In genomic region chr2:203646961-203647360, GRCh38 we compare ENCODE assay signal across 34 cellular contexts. TPM values are rescaled to one million over a fixed set of nuclear protein-coding genes. Genes with fewer than 3 reads are reported as not detected.
"Had no signal": no experiment of that assay in that cellular context is flagged by ENCODE, and none has a peak within 500 bp of the region (broad histone marks: within the 10 kb centered on the region; RNA-seq: fewer than 3 reads in every experiment).

No MANE protein-coding gene starts in this region.

- H3K9me3 ChIP-seq: adrenal gland, body of pancreas, colonic mucosa, esophagus squamous epithelium, gastroesophageal sphincter had no signal

- DNase-seq: activated B cell treated with CpG ODN at 0.5 μM for 24 hours; activated CD4-positive, alpha-beta memory T cell treated with anti-CD3 and anti-CD28 coated beads for 36 hours; activated CD4-positive, alpha-beta T cell treated with anti-CD3 and anti-CD28 coated beads for 36 hours; activated CD4-positive, alpha-beta T cell treated with anti-CD3 and anti-CD28 coated beads, Interleukin-2, amount 10 ng/mL, durations not matched to agents 24 days and 14 days; activated CD8-positive, alpha-beta memory T cell treated with anti-CD3 and anti-CD28 coated beads, Interleukin-2, amount 10 ng/mL, durations not matched to agents 7 days and 5 days; activated CD8-positive, alpha-beta memory T cell treated with anti-CD3 and anti-CD28 coated beads, Interleukin-2, amount 50 U/mL, for 4 hours; activated CD8-positive, alpha-beta T cell treated with anti-CD3 and anti-CD28 coated beads, Interleukin-2, amount 10 ng/mL, durations not matched to agents 7 days and 5 days; activated effector memory CD4-positive, alpha-beta T cell treated with anti-CD3 and anti-CD28 coated beads, Interleukin-2, amount 50 U/mL, for 16 hours; activated naive CD4-positive, alpha-beta T cell treated with anti-CD3 and anti-CD28 coated beads for 36 hours; activated naive CD8-positive, alpha-beta T cell treated with anti-CD3 and anti-CD28 coated beads for 36 hours; activated naive CD8-positive, alpha-beta T cell treated with anti-CD3 and anti-CD28 coated beads, Interleukin-2, amount 50 U/mL, for 24 hours; activated T-cell treated with anti-CD3 and anti-CD28 coated beads, Interleukin-2, amount 50 U/mL, for 1 hour; activated T-cell treated with anti-CD3 and anti-CD28 coated beads, Interleukin-2, amount 50 U/mL, for 48 hours; adrenal gland; amygdala; body of pancreas; central memory CD4-positive, alpha-beta T cell; cerebellar nuclear complex; colonic mucosa; effector CD8-positive, alpha-beta T cell; esophagus squamous epithelium; foreskin melanocyte; T-helper 2 cell; WERI-Rb-1 had no signal

- H3K4me3 Mint-ChIP-seq: activated B cell treated with CpG ODN at 0.5 μM for 24 hours; activated CD4-positive, alpha-beta memory T cell treated with anti-CD3 and anti-CD28 coated beads for 36 hours; activated CD4-positive, alpha-beta T cell treated with anti-CD3 and anti-CD28 coated beads for 36 hours; activated CD4-positive, alpha-beta T cell treated with anti-CD3 and anti-CD28 coated beads, Interleukin-2, amount 10 ng/mL, durations not matched to agents 24 days and 14 days; activated CD8-positive, alpha-beta memory T cell treated with anti-CD3 and anti-CD28 coated beads, Interleukin-2, amount 10 ng/mL, durations not matched to agents 7 days and 5 days; activated CD8-positive, alpha-beta T cell treated with anti-CD3 and anti-CD28 coated beads, Interleukin-2, amount 10 ng/mL, durations not matched to agents 7 days and 5 days; activated naive CD4-positive, alpha-beta T cell treated with anti-CD3 and anti-CD28 coated beads for 36 hours; activated naive CD4-positive, alpha-beta T cell treated with anti-CD3 and anti-CD28 coated beads, Interleukin-2, amount 50 U/mL, for 24 hours; activated naive CD8-positive, alpha-beta T cell treated with anti-CD3 and anti-CD28 coated beads for 36 hours; activated naive CD8-positive, alpha-beta T cell treated with anti-CD3 and anti-CD28 coated beads, Interleukin-2, amount 50 U/mL, for 24 hours; activated T-helper 1 cell treated with anti-CD3 and anti-CD28 coated beads, Interleukin-12 subunit alpha, Interleukin-12 subunit beta, Interleukin-2, Interleukin-4 antibody, amounts not matched to agents 30 ng/mL and 10 ng/mL and 1 ng/mL, durations not matched to agents 14 hours and 24 hours and 36 hours had no signal

- H3K36me3 ChIP-seq: adrenal gland, cardiac muscle cell, colonic mucosa, esophagus squamous epithelium, gastroesophageal sphincter, WERI-Rb-1 had no signal

- H3K27me3 ChIP-seq: adrenal gland, body of pancreas, cardiac muscle cell, colonic mucosa, esophagus squamous epithelium, gastroesophageal sphincter had no signal

- H3K9me3 Mint-ChIP-seq: activated B cell treated with CpG ODN at 0.5 μM for 24 hours; activated CD4-positive, alpha-beta memory T cell treated with anti-CD3 and anti-CD28 coated beads for 36 hours; activated CD4-positive, alpha-beta T cell treated with anti-CD3 and anti-CD28 coated beads, Interleukin-2, amount 10 ng/mL, durations not matched to agents 24 days and 14 days; activated naive CD4-positive, alpha-beta T cell treated with anti-CD3 and anti-CD28 coated beads for 36 hours; activated naive CD4-positive, alpha-beta T cell treated with anti-CD3 and anti-CD28 coated beads, Interleukin-2, amount 50 U/mL, for 24 hours; activated naive CD8-positive, alpha-beta T cell treated with anti-CD3 and anti-CD28 coated beads for 36 hours; activated naive CD8-positive, alpha-beta T cell treated with anti-CD3 and anti-CD28 coated beads, Interleukin-2, amount 50 U/mL, for 24 hours; activated T-helper 1 cell treated with anti-CD3 and anti-CD28 coated beads, Interleukin-12 subunit alpha, Interleukin-12 subunit beta, Interleukin-2, Interleukin-4 antibody, amounts not matched to agents 30 ng/mL and 10 ng/mL and 1 ng/mL, durations not matched to agents 14 hours and 24 hours and 36 hours; activated T-helper 2 cell treated with anti-CD3 and anti-CD28 coated beads, Interferon-gamma antibody, Interleukin-2, Interleukin-4, amounts not matched to agents 10 μg/mL and 5 μg/mL and 100 μg/mL, durations not matched to agents 14 hours and 24 hours and 36 hours had no signal

- H3K4me3 ChIP-seq: adrenal gland, body of pancreas, cardiac muscle cell, colonic mucosa, esophagus squamous epithelium, gastroesophageal sphincter had no signal

- H3K27ac Mint-ChIP-seq: activated B cell treated with CpG ODN at 0.5 μM for 24 hours; activated CD4-positive, alpha-beta memory T cell treated with anti-CD3 and anti-CD28 coated beads for 36 hours; activated CD4-positive, alpha-beta T cell treated with anti-CD3 and anti-CD28 coated beads for 36 hours; activated CD4-positive, alpha-beta T cell treated with anti-CD3 and anti-CD28 coated beads, Interleukin-2, amount 10 ng/mL, durations not matched to agents 24 days and 14 days; activated CD8-positive, alpha-beta memory T cell treated with anti-CD3 and anti-CD28 coated beads, Interleukin-2, amount 10 ng/mL, durations not matched to agents 7 days and 5 days; activated CD8-positive, alpha-beta T cell treated with anti-CD3 and anti-CD28 coated beads, Interleukin-2, amount 10 ng/mL, durations not matched to agents 7 days and 5 days; activated naive CD4-positive, alpha-beta T cell treated with anti-CD3 and anti-CD28 coated beads for 36 hours; activated naive CD4-positive, alpha-beta T cell treated with anti-CD3 and anti-CD28 coated beads, Interleukin-2, amount 50 U/mL, for 24 hours; activated naive CD8-positive, alpha-beta T cell treated with anti-CD3 and anti-CD28 coated beads for 36 hours; activated naive CD8-positive, alpha-beta T cell treated with anti-CD3 and anti-CD28 coated beads, Interleukin-2, amount 50 U/mL, for 24 hours; activated T-helper 1 cell treated with anti-CD3 and anti-CD28 coated beads, Interleukin-12 subunit alpha, Interleukin-12 subunit beta, Interleukin-2, Interleukin-4 antibody, amounts not matched to agents 30 ng/mL and 10 ng/mL and 1 ng/mL, durations not matched to agents 14 hours and 24 hours and 36 hours; activated T-helper 2 cell treated with anti-CD3 and anti-CD28 coated beads, Interferon-gamma antibody, Interleukin-2, Interleukin-4, amounts not matched to agents 10 μg/mL and 5 μg/mL and 100 μg/mL, durations not matched to agents 14 hours and 24 hours and 36 hours had no signal

- H3K4me1 Mint-ChIP-seq: activated B cell treated with CpG ODN at 0.5 μM for 24 hours; activated CD8-positive, alpha-beta memory T cell treated with anti-CD3 and anti-CD28 coated beads, Interleukin-2, amount 10 ng/mL, durations not matched to agents 7 days and 5 days had no signal

- H3K27ac ChIP-seq: adrenal gland, cardiac muscle cell, colonic mucosa, epithelial cell of prostate, esophagus squamous epithelium, gastroesophageal sphincter, WERI-Rb-1 had no signal

- H3K27me3 Mint-ChIP-seq: activated CD4-positive, alpha-beta memory T cell treated with anti-CD3 and anti-CD28 coated beads for 36 hours; activated CD4-positive, alpha-beta T cell treated with anti-CD3 and anti-CD28 coated beads for 36 hours; activated CD4-positive, alpha-beta T cell treated with anti-CD3 and anti-CD28 coated beads, Interleukin-2, amount 10 ng/mL, durations not matched to agents 24 days and 14 days; activated naive CD4-positive, alpha-beta T cell treated with anti-CD3 and anti-CD28 coated beads, Interleukin-2, amount 50 U/mL, for 24 hours; activated naive CD8-positive, alpha-beta T cell treated with anti-CD3 and anti-CD28 coated beads for 36 hours; activated naive CD8-positive, alpha-beta T cell treated with anti-CD3 and anti-CD28 coated beads, Interleukin-2, amount 50 U/mL, for 24 hours had no signal

- H3K36me3 Mint-ChIP-seq: activated CD4-positive, alpha-beta memory T cell treated with anti-CD3 and anti-CD28 coated beads for 36 hours; activated CD8-positive, alpha-beta memory T cell treated with anti-CD3 and anti-CD28 coated beads, Interleukin-2, amount 10 ng/mL, durations not matched to agents 7 days and 5 days; activated naive CD4-positive, alpha-beta T cell treated with anti-CD3 and anti-CD28 coated beads, Interleukin-2, amount 50 U/mL, for 24 hours; activated naive CD8-positive, alpha-beta T cell treated with anti-CD3 and anti-CD28 coated beads for 36 hours had no signal

- FAIRE-seq: endothelial cell of umbilical vein had no signal

- ATAC-seq: activated CD4-positive, alpha-beta T cell treated with anti-CD3 and anti-CD28 coated beads for 36 hours; activated CD4-positive, CD25-positive, alpha-beta regulatory T cell treated with anti-CD3 and anti-CD28 coated beads, Interleukin-2, amount 50 U/mL, for 24 hours; activated CD8-positive, alpha-beta memory T cell treated with anti-CD3 and anti-CD28 coated beads, Interleukin-2, amount 10 ng/mL, durations not matched to agents 7 days and 5 days; activated CD8-positive, alpha-beta T cell treated with anti-CD3 and anti-CD28 coated beads, Interleukin-2, amount 10 ng/mL, durations not matched to agents 7 days and 5 days; activated naive CD8-positive, alpha-beta T cell treated with anti-CD3 and anti-CD28 coated beads, Interleukin-2, amount 50 U/mL, for 24 hours; body of pancreas; gastroesophageal sphincter had no signal

RNA-seq across cellular contexts. Expression of gene CD28, which starts 59.5 kb away (rescaled TPM):
- total RNA-seq: activated B cell treated with CpG ODN at 0.5 μM for 24 hours, cardiac muscle cell, fibroblast of lung, fibroblast of villous mesenchyme had no signal
- polyA plus RNA-seq: cardiac muscle cell, endothelial cell of umbilical vein had no signal
